1 cellular context compared by ENCODE assay signal in the genomic region with DNA sequence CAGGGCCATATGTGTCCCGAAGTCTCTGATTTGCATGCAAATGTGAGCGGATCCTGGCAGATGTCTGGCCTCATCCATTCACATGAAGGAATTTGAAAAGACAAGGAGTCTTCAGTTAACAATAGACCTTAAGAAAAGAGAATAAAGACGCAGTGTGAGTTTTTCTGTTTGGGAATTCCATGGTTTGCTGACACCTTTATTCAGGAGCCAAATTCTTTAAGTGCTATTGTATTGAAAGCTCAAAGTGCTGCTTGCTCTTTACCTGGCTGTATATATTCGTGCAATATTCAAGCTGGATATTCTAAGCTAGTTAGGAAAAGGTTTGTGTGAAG.
A peak's percentile ranks its signal among the peaks of the same experiment; 100 is the strongest.
TF ChIP-seq lines count a peak whose summit lies in the region.

No MANE protein-coding gene starts in this region.

TF ChIP-seq in GM23338, 12 proteins besides CTCF, POLR2A, EP300 and RAD21:
- TF ChIP-seq, protein P1, sequence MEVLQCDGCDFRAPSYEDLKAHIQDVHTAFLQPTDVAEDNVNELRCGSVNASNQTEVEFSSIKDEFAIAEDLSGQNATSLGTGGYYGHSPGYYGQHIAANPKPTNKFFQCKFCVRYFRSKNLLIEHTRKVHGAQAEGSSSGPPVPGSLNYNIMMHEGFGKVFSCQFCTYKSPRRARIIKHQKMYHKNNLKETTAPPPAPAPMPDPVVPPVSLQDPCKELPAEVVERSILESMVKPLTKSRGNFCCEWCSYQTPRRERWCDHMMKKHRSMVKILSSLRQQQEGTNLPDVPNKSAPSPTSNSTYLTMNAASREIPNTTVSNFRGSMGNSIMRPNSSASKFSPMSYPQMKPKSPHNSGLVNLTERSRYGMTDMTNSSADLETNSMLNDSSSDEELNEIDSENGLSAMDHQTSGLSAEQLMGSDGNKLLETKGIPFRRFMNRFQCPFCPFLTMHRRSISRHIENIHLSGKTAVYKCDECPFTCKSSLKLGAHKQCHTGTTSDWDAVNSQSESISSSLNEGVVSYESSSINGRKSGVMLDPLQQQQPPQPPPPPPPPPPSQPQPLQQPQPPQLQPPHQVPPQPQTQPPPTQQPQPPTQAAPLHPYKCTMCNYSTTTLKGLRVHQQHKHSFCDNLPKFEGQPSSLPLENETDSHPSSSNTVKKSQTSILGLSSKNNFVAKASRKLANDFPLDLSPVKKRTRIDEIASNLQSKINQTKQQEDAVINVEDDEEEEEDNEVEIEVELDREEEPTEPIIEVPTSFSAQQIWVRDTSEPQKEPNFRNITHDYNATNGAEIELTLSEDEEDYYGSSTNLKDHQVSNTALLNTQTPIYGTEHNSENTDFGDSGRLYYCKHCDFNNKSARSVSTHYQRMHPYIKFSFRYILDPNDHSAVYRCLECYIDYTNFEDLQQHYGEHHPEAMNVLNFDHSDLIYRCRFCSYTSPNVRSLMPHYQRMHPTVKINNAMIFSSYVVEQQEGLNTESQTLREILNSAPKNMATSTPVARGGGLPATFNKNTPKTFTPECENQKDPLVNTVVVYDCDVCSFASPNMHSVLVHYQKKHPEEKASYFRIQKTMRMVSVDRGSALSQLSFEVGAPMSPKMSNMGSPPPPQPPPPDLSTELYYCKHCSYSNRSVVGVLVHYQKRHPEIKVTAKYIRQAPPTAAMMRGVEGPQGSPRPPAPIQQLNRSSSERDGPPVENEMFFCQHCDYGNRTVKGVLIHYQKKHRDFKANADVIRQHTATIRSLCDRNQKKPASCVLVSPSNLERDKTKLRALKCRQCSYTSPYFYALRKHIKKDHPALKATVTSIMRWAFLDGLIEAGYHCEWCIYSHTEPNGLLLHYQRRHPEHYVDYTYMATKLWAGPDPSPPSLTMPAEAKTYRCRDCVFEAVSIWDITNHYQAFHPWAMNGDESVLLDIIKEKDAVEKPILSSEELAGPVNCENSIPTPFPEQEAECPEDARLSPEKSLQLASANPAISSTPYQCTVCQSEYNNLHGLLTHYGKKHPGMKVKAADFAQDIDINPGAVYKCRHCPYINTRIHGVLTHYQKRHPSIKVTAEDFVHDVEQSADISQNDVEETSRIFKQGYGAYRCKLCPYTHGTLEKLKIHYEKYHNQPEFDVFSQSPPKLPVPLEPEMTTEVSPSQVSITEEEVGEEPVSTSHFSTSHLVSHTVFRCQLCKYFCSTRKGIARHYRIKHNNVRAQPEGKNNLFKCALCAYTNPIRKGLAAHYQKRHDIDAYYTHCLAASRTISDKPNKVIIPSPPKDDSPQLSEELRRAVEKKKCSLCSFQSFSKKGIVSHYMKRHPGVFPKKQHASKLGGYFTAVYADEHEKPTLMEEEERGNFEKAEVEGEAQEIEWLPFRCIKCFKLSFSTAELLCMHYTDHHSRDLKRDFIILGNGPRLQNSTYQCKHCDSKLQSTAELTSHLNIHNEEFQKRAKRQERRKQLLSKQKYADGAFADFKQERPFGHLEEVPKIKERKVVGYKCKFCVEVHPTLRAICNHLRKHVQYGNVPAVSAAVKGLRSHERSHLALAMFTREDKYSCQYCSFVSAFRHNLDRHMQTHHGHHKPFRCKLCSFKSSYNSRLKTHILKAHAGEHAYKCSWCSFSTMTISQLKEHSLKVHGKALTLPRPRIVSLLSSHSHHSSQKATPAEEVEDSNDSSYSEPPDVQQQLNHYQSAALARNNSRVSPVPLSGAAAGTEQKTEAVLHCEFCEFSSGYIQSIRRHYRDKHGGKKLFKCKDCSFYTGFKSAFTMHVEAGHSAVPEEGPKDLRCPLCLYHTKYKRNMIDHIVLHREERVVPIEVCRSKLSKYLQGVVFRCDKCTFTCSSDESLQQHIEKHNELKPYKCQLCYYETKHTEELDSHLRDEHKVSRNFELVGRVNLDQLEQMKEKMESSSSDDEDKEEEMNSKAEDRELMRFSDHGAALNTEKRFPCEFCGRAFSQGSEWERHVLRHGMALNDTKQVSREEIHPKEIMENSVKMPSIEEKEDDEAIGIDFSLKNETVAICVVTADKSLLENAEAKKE (CRISPR knock-in tag; IDR thresholded peaks at IDR 0.05): no peak
- TF ChIP-seq NANOG (IDR thresholded peaks at IDR 0.05; ENCODE audit: borderline replicate concordance): peak; percentile 85; the same call in 1 of the 2 replicates
TF ChIP-seq in GM23338: peak in this region for 1.
